12 cellular contexts compared by ENCODE assay signal in genomic region chr11:57432017-57432590, GRCh38. TPM values are rescaled to one million over a fixed set of nuclear protein-coding genes. Genes with fewer than 3 reads are reported as not detected.
DNase-seq lines count a peak whose midpoint lies in the region; ATAC-seq and TF ChIP-seq lines count a peak whose summit lies in the region.
"Had no signal": no experiment of that assay in that cellular context is flagged by ENCODE, and none has a peak within 500 bp of the region (broad histone marks: within the 10 kb centered on the region; RNA-seq: fewer than 3 reads in every experiment).

No MANE protein-coding gene starts in this region.

- H3K27me3 ChIP-seq in PC-3 (ENCODE audit: low read length): no peaks in the 10 kb centered on the region
- H3K27me3 ChIP-seq in CD8-positive, alpha-beta T cell (ENCODE audit: insufficient read depth, low read length): no peaks in the 10 kb centered on the region

- H3K27ac ChIP-seq in PC-3 (ENCODE audit: low read length) (peak overlapping the region; percentile 70), substantia nigra (ENCODE audit: low read depth, low read length, poor library complexity, severe bottlenecking) (peak overlapping the region; percentile 22)
- no peak overlapping the region for H3K27ac ChIP-seq in CD8-positive, alpha-beta T cell (ENCODE audit: low read depth, low read length)

- H3K4me1 ChIP-seq in PC-3 (ENCODE audit: insufficient read depth, low read length): peaks cover 45% of the 10 kb centered on the region
- no peaks in the 10 kb centered on the region for H3K4me1 ChIP-seq in CD8-positive, alpha-beta T cell (ENCODE audit: insufficient read depth, low read length)

- intact Hi-C loops in PC-3 (cut with micrococcal nuclease): no loop called here
- intact Hi-C loops in CD8-positive, alpha-beta T cell (cut with DNase I, micrococcal nuclease): no loop called here

- H2AFZ ChIP-seq in PC-3 (ENCODE audit: low read length): no peak overlapping the region

- CTCF ChIA-PET in activated CD8-positive, alpha-beta memory T cell treated with anti-CD3 and anti-CD28 coated beads, Interleukin-2, amount 10 ng/mL, durations not matched to agents 7 days and 5 days (lab: Charles Lee): interaction anchor here (1.4 to 2.2 kb wide), 4 partner anchors 26 to 208 kb away, joined by 3 to 12 read pairs (median 4); no protein-coding TSS in a partner anchor
- CTCF ChIA-PET in PC-3 (lab: Charles Lee): no interaction called here
- CTCF ChIA-PET in CD8-positive, alpha-beta T cell (lab: Charles Lee): interaction anchor here (1.2 to 2.1 kb wide), 2 partner anchors 11 to 61 kb away, joined by 4 to 5 read pairs; no protein-coding TSS in a partner anchor

- POLR2A ChIA-PET in PC-3 (lab: Charles Lee; ENCODE audit: unreplicated experiment): no interaction called here
- POLR2A ChIA-PET in CD8-positive, alpha-beta T cell (lab: Charles Lee): no interaction called here

- ATAC-seq in activated CD8-positive, alpha-beta memory T cell treated with anti-CD3 and anti-CD28 coated beads, Interleukin-2, amount 10 ng/mL, durations not matched to agents 7 days and 5 days: peak; percentile 15
- ATAC-seq in PC-3 (no peak), GM19324 (IDR thresholded peaks at IDR 0.05; ENCODE audit: low FRiP score, unreplicated experiment) (no peak), GM18907 (IDR thresholded peaks at IDR 0.05; ENCODE audit: unreplicated experiment) (no peak)
- no peak for ATAC-seq in CD8-positive, alpha-beta T cell

- no peaks in the 10 kb centered on the region for H3K9me3 Mint-ChIP-seq in activated CD8-positive, alpha-beta memory T cell treated with anti-CD3 and anti-CD28 coated beads, Interleukin-2, amount 10 ng/mL, durations not matched to agents 7 days and 5 days (ENCODE audit: low read depth)
- no peaks in the 10 kb centered on the region for H3K9me3 Mint-ChIP-seq in CD8-positive, alpha-beta T cell

- H3K4me3 Mint-ChIP-seq in activated CD8-positive, alpha-beta memory T cell treated with anti-CD3 and anti-CD28 coated beads, Interleukin-2, amount 10 ng/mL, durations not matched to agents 7 days and 5 days: no peak overlapping the region
- no peak overlapping the region for H3K4me3 Mint-ChIP-seq in CD8-positive, alpha-beta T cell

- H3K79me2 ChIP-seq in PC-3 (ENCODE audit: low read length): no peaks in the 10 kb centered on the region

- no peak for DNase-seq in activated CD8-positive, alpha-beta memory T cell treated with anti-CD3 and anti-CD28 coated beads, Interleukin-2, amount 10 ng/mL, durations not matched to agents 7 days and 5 days
- DNase-seq in activated CD8-positive, alpha-beta memory T cell treated with anti-CD3 and anti-CD28 coated beads for 24 hours: no peak
- DNase-seq in PC-3: no peak
- DNase-seq in globus pallidus (ENCODE audit: low spot score): peak; percentile 33
- DNase-seq in substantia nigra (lab: John Stamatoyannopoulos, UW): peak in 6 of 49 donors; percentile 6 to 22 (median 20)
- DNase-seq in CD8-positive, alpha-beta T cell: no peak
- DNase-seq: activated T-cell treated with anti-CD3 and anti-CD28 coated beads, Interleukin-2, amount 50 U/mL, for 1 hour; cortex of kidney; occipital lobe had no signal

- H3K4me2 ChIP-seq in PC-3 (ENCODE audit: low read length): peak overlapping the region; percentile 23; the same call in 1 of the 2 replicates

- H3K9me3 ChIP-seq in PC-3 (ENCODE audit: low read length): no peaks in the 10 kb centered on the region
- H3K9me3 ChIP-seq in CD8-positive, alpha-beta T cell (ENCODE audit: low read length): no peaks in the 10 kb centered on the region

- no peak overlapping the region for H3K4me3 ChIP-seq in PC-3 (ENCODE audit: low read length)
- H3K4me3 ChIP-seq in CD8-positive, alpha-beta T cell (ENCODE audit: low read depth, low read length): no peak overlapping the region
- H3K4me3 ChIP-seq: lung had no signal

- peaks cover 3% of the 10 kb centered on the region for H3F3A ChIP-seq in PC-3 (ENCODE audit: low read length, unreplicated experiment)

- peaks cover 12% of the 10 kb centered on the region for H3K27me3 Mint-ChIP-seq in activated CD8-positive, alpha-beta memory T cell treated with anti-CD3 and anti-CD28 coated beads, Interleukin-2, amount 10 ng/mL, durations not matched to agents 7 days and 5 days
- H3K27me3 Mint-ChIP-seq in CD8-positive, alpha-beta T cell (ENCODE audit: low read depth): peaks cover 2% of the 10 kb centered on the region

- H3K36me3 ChIP-seq in PC-3 (ENCODE audit: low read depth, low read length): no peaks in the 10 kb centered on the region
- no peaks in the 10 kb centered on the region for H3K36me3 ChIP-seq in CD8-positive, alpha-beta T cell (ENCODE audit: insufficient read depth, low read length)

- no peak overlapping the region for H3K27ac Mint-ChIP-seq in activated CD8-positive, alpha-beta memory T cell treated with anti-CD3 and anti-CD28 coated beads, Interleukin-2, amount 10 ng/mL, durations not matched to agents 7 days and 5 days
- H3K27ac Mint-ChIP-seq in CD8-positive, alpha-beta T cell: no peak overlapping the region

- H3K9ac ChIP-seq in PC-3 (ENCODE audit: low read length): no peak overlapping the region

- TF ChIP-seq CTCF in PC-3 (conservative IDR thresholded peaks at IDR 0.05; ENCODE audit: low read depth, low read length): no peak
- no peak for TF ChIP-seq CTCF in CD8-positive, alpha-beta T cell (IDR thresholded peaks at IDR 0.05)

- no peaks in the 10 kb centered on the region for H3K36me3 Mint-ChIP-seq in activated CD8-positive, alpha-beta memory T cell treated with anti-CD3 and anti-CD28 coated beads, Interleukin-2, amount 10 ng/mL, durations not matched to agents 7 days and 5 days
- H3K36me3 Mint-ChIP-seq in CD8-positive, alpha-beta T cell: no peaks in the 10 kb centered on the region

- H4K20me1 ChIP-seq in PC-3 (ENCODE audit: low read length): no peaks in the 10 kb centered on the region

- no peaks in the 10 kb centered on the region for H3K9me2 ChIP-seq in PC-3 (replicated peaks; ENCODE audit: low read length)

- BruUV-seq in PC-3 (replicated peaks; lab: Mats Ljungman, UMichigan): no TSS peak

- H3K4me1 Mint-ChIP-seq in activated CD8-positive, alpha-beta memory T cell treated with anti-CD3 and anti-CD28 coated beads, Interleukin-2, amount 10 ng/mL, durations not matched to agents 7 days and 5 days: peaks cover 20% of the 10 kb centered on the region
- H3K4me1 Mint-ChIP-seq in CD8-positive, alpha-beta T cell (ENCODE audit: low read depth): peaks cover 4% of the 10 kb centered on the region

RNA-seq across cellular contexts. Expression of gene SLC43A3, which starts 5.2 kb away (rescaled TPM):
- total RNA-seq in activated CD8-positive, alpha-beta memory T cell treated with anti-CD3 and anti-CD28 coated beads, Interleukin-2, amount 10 ng/mL, durations not matched to agents 7 days and 5 days: 100 to 1,000 TPM; 106 to 117 TPM
- total RNA-seq in PC-3 (2014; rRNA removed): 31.3 and 35.0 TPM in 2 replicates
- 10 to 100 TPM in 1 of 2 experiments, 1 to 10 TPM in 1; 9.3 to 11.3 TPM for total RNA-seq in CD8-positive, alpha-beta T cell

RNA-seq across cellular contexts. Expression of gene RTN4RL2, which starts 28.2 kb away (rescaled TPM):
- not detected for total RNA-seq in activated CD8-positive, alpha-beta memory T cell treated with anti-CD3 and anti-CD28 coated beads, Interleukin-2, amount 10 ng/mL, durations not matched to agents 7 days and 5 days
- total RNA-seq in PC-3 (2014; rRNA removed): 3.5 and 6.5 TPM in 2 replicates
- total RNA-seq in CD8-positive, alpha-beta T cell: under 1 TPM; 0.16 to 0.31 TPM

RNA-seq across cellular contexts. Expression of gene PRG2, which starts 41.7 kb away (rescaled TPM):
- under 1 TPM; 0.59 to 0.79 TPM for total RNA-seq in activated CD8-positive, alpha-beta memory T cell treated with anti-CD3 and anti-CD28 coated beads, Interleukin-2, amount 10 ng/mL, durations not matched to agents 7 days and 5 days
- not detected in 2 replicates for total RNA-seq in PC-3 (2014; rRNA removed)
- total RNA-seq in CD8-positive, alpha-beta T cell: under 1 TPM; 0.78 to 0.90 TPM
- total RNA-seq: occipital lobe had no signal

RNA-seq across cellular contexts. Expression of gene PRG3, which starts 51.2 kb away (rescaled TPM):
- not detected for total RNA-seq in activated CD8-positive, alpha-beta memory T cell treated with anti-CD3 and anti-CD28 coated beads, Interleukin-2, amount 10 ng/mL, durations not matched to agents 7 days and 5 days
- total RNA-seq in PC-3 (2014; rRNA removed): not detected in 2 replicates
- not detected for total RNA-seq in CD8-positive, alpha-beta T cell
